ENCODE assay signal across 1 cellular context in genomic region chr4:115292320-115293092, GRCh38.
TF ChIP-seq lines count a peak whose summit lies in the region.

No MANE protein-coding gene starts in this region.

TF ChIP-seq in GM12878, 131 proteins besides CTCF, POLR2A, EP300 and RAD21 (continued from another document):
- TF ChIP-seq ZNF384 (IDR thresholded peaks at IDR 0.05; ENCODE audit: borderline replicate concordance, low read depth, low read length) = peak; percentile 83
